In genomic region chr3:188153498-188153948, GRCh38 we compare ENCODE assay signal across 8 cellular contexts. TPM values are rescaled to one million over a fixed set of nuclear protein-coding genes. Genes with fewer than 3 reads are reported as not detected.
DNase-seq lines count a peak whose midpoint lies in the region; ATAC-seq and TF ChIP-seq lines count a peak whose summit lies in the region.

No MANE protein-coding gene starts in this region.

- peaks cover 21% of the 10 kb centered on the region; the same call in 1 of the 2 replicates for H3K4me1 ChIP-seq in ES-I3 (ENCODE audit: insufficient read depth, low read length)
- H3K4me1 ChIP-seq in duodenal mucosa (ENCODE audit: control insufficient read depth in 1 of 2, insufficient read depth in 2 of 2, low read length in 2 of 2): peaks cover 39 to 53% of the 10 kb centered on the region in 2 donors
- peaks cover 4 to 58% of the 10 kb centered on the region in 2 donors for H3K4me1 ChIP-seq in left lung

- no peaks in the 10 kb centered on the region for H3K27me3 ChIP-seq in duodenal mucosa (ENCODE audit: control insufficient read depth in 1 of 2, insufficient read depth in 2 of 2, low read length in 2 of 2)
- H3K27me3 ChIP-seq in left lung: no peaks in the 10 kb centered on the region

- H3K36me3 ChIP-seq in ES-I3 (ENCODE audit: insufficient read depth, low read length) (no peaks in the 10 kb centered on the region; the same call in 1 of the 2 replicates), duodenal mucosa (ENCODE audit: control insufficient read depth in 1 of 2, insufficient read depth in 2 of 2, low read length in 2 of 2) (no peaks in the 10 kb centered on the region), left lung (no peaks in the 10 kb centered on the region)

- TF ChIP-seq CTCF in HFFc6 (IDR thresholded peaks at IDR 0.05): no peak
- no peak for TF ChIP-seq CTCF in WTC11 (IDR thresholded peaks at IDR 0.05)
- no peak for TF ChIP-seq CTCF in left lung (IDR thresholded peaks at IDR 0.05)

- no peaks in the 10 kb centered on the region for H3K9me3 Mint-ChIP-seq in HFFc6
- no peaks in the 10 kb centered on the region for H3K9me3 Mint-ChIP-seq in WTC11

- CTCF ChIA-PET in WTC11 (lab: Charles Lee): interaction anchor here (1.3 to 4.3 kb wide), 3 partner anchors 404 to 414 kb away, joined by 3 to 38 read pairs (median 4); no protein-coding TSS in a partner anchor

- H3K27ac ChIP-seq in duodenal mucosa (ENCODE audit: low read depth, low read length) (peak overlapping the region; percentile 91), left lung (peak overlapping the region; percentile 94 to 98)

- POLR2A ChIA-PET in WTC11 (lab: Charles Lee): interaction anchor here (0.6 to 3.6 kb wide), 12 partner anchors 54 to 794 kb away, joined by 3 to 31 read pairs (median 4); partner anchors contain the start of gene BCL6

- peak overlapping the region; percentile 100 for H3K27ac Mint-ChIP-seq in HFFc6
- peak overlapping the region; percentile 99 for H3K27ac Mint-ChIP-seq in WTC11

- H3K9ac ChIP-seq in ES-I3 (ENCODE audit: low read depth, low read length) (peak overlapping the region; percentile 63), duodenal mucosa (ENCODE audit: low read depth in 1 of 2, low read length in 2 of 2) (peak overlapping the region; percentile 77 to 80)

- H3K9me3 ChIP-seq in ES-I3 (ENCODE audit: control insufficient read depth, insufficient read depth, low read length) (no peaks in the 10 kb centered on the region), duodenal mucosa (ENCODE audit: control insufficient read depth in 1 of 2, low read length in 2 of 2) (no peaks in the 10 kb centered on the region), left lung (no peaks in the 10 kb centered on the region)

- H3K4me3 Mint-ChIP-seq in HFFc6 (peak overlapping the region; percentile 97), WTC11 (peak overlapping the region; percentile 97)

- intact Hi-C loops in left lung (cut with DNase I): no loop called here

- DNase-seq in HFFc6 (peak; percentile 89), NCI-H2107 (lab: John Stamatoyannopoulos, UW) (peak; percentile 79), WTC11 (ENCODE audit: low spot score) (peak; percentile 85), left lung (peak; percentile 87 to 91)
- DNase-seq in stimulated activated CD4-positive, alpha-beta T cell treated with anti-CD3 and anti-CD28 coated beads, Interleukin-2, amount 100 ng/mL, for 48 hours: peak; percentile 13 to 24

- peaks cover 7% of the 10 kb centered on the region for H3K27me3 Mint-ChIP-seq in HFFc6 (ENCODE audit: insufficient read depth)
- H3K27me3 Mint-ChIP-seq in WTC11 (ENCODE audit: low read depth): peaks cover 5% of the 10 kb centered on the region

- H3K4me3 ChIP-seq in duodenal mucosa (ENCODE audit: low read depth in 1 of 2, low read length in 2 of 2) (peak overlapping the region; percentile 76 to 79), left lung (peak overlapping the region; percentile 69 to 85)

- peak; percentile 65 for ATAC-seq in WTC11
- ATAC-seq in left lung: peak; percentile 80
- ATAC-seq in HG03097 (IDR thresholded peaks at IDR 0.05; ENCODE audit: low FRiP score, unreplicated experiment): no peak

- H3K36me3 Mint-ChIP-seq in HFFc6 (ENCODE audit: low read depth) (peaks cover 17% of the 10 kb centered on the region), WTC11 (no peaks in the 10 kb centered on the region)

- H3K4me1 Mint-ChIP-seq in HFFc6 (ENCODE audit: low read depth) (peaks cover 80% of the 10 kb centered on the region), WTC11 (peaks cover 55% of the 10 kb centered on the region)

TF ChIP-seq in WTC11, 78 proteins besides CTCF, POLR2A, EP300 and RAD21 (continues in another document):
- 0 out of 2 replicates have a peak, but pooled peaks have one; percentile 65 for TF ChIP-seq EMX1 (CRISPR knock-in tag; IDR thresholded peaks at IDR 0.05)
- TF ChIP-seq ZNF423 (CRISPR knock-in tag; IDR thresholded peaks at IDR 0.05): no peak
- TF ChIP-seq STAT6 (CRISPR knock-in tag; conservative IDR thresholded peaks at IDR 0.05; ENCODE audit: low read depth): no peak
- peak; percentile 21; the same call in 1 of the 2 replicates for TF ChIP-seq TEAD1 (CRISPR knock-in tag; IDR thresholded peaks at IDR 0.05)
- TF ChIP-seq ZBTB43 (CRISPR knock-in tag; IDR thresholded peaks at IDR 0.05): no peak
- TF ChIP-seq NFATC4 (CRISPR knock-in tag; IDR thresholded peaks at IDR 0.05): peak; percentile 3; the same call in 1 of the 2 replicates
- TF ChIP-seq OVOL2 (CRISPR knock-in tag; IDR thresholded peaks at IDR 0.05; ENCODE audit: borderline replicate concordance): no peak
- TF ChIP-seq NR1H2 (CRISPR knock-in tag; IDR thresholded peaks at IDR 0.05): no peak
- TF ChIP-seq ZNF263 (CRISPR knock-in tag; IDR thresholded peaks at IDR 0.05; ENCODE audit: low read depth): no peak
- TF ChIP-seq TP53 (CRISPR knock-in tag; IDR thresholded peaks at IDR 0.05): peak; percentile 45; the same call in 1 of the 2 replicates
- no peak for TF ChIP-seq NFE2L1 (CRISPR knock-in tag; IDR thresholded peaks at IDR 0.05)
- TF ChIP-seq ZNF281 (CRISPR knock-in tag; IDR thresholded peaks at IDR 0.05): no peak; the same call in 1 of the 2 replicates
- TF ChIP-seq KAT7 (CRISPR knock-in tag; IDR thresholded peaks at IDR 0.05; ENCODE audit: borderline replicate concordance): no peak
- TF ChIP-seq SMAD4 (CRISPR knock-in tag; IDR thresholded peaks at IDR 0.05): no peak
- no peak for TF ChIP-seq ZNF512 (CRISPR knock-in tag; IDR thresholded peaks at IDR 0.05; ENCODE audit: borderline replicate concordance)
- no peak for TF ChIP-seq ZNF219 (CRISPR knock-in tag; IDR thresholded peaks at IDR 0.05; ENCODE audit: borderline replicate concordance)

RNA-seq across cellular contexts. Expression of gene LPP, which starts 0.4 kb away (rescaled TPM):
- 100 to 1,000 TPM in 4 of 6 experiments, 10 to 100 TPM in 2; 84.1 to 121 (median 102) TPM for total RNA-seq in HFFc6 (2021; fragmentation: NEBNext Ultra II Directional; extraction: Animal tissue kit (Norgen Biotek cat#: 25700))
- total RNA-seq in WTC11 (2021) (49.2 to 55.6 TPM (median 49.6 TPM) in 3 replicates), left lung (100 to 1,000 TPM; 160 to 220 TPM)

Comparison
In these comparisons a context has a peak if more than half of its experiments do, and no peak if none do; other contexts are left out.
1. DNase-seq: peak in every context shown above with its lines; median percentile 89 in HFFc6; 89 in left lung; 85 in WTC11; 79 in NCI-H2107; 18 in stimulated activated CD4-positive, alpha-beta T cell treated with anti-CD3 and anti-CD28 coated beads, Interleukin-2, amount 100 ng/mL, for 48 hours.